In genomic region chr2:20744366-20745335, GRCh38 we compare ENCODE assay signal across 12 cellular contexts.
DNase-seq lines count a peak whose midpoint lies in the region; ATAC-seq lines count a peak whose summit lies in the region.
"Had no signal": no experiment of that assay in that cellular context is flagged by ENCODE, and none has a peak within 500 bp of the region (broad histone marks: within the 10 kb centered on the region; RNA-seq: fewer than 3 reads in every experiment).

No MANE protein-coding gene starts in this region.

- DNase-seq in renal cortical epithelial cell (ENCODE audit: low read depth) (peak; percentile 67), T-helper 1 cell (no peak), NCI-H1694 (lab: John Stamatoyannopoulos, UW) (no peak)
- DNase-seq in stimulated activated naive CD8-positive, alpha-beta T cell treated with anti-CD3 and anti-CD28 coated beads, Interleukin-15, Interleukin-2, amounts not matched to agents 100 U/mL and 50 U/mL, for 24 hours, result no peak
- DNase-seq: activated naive CD4-positive, alpha-beta T cell treated with anti-CD3 and anti-CD28 coated beads, Interleukin-2, amount 50 U/mL, for 16 hours; foreskin keratinocyte; GM23248; left ventricle myocardium superior; uterus had no signal

- peak; percentile 90 for ATAC-seq in GM19025 (IDR thresholded peaks at IDR 0.05; ENCODE audit: low read depth, unreplicated experiment)
- ATAC-seq in GM21825 (IDR thresholded peaks at IDR 0.05; ENCODE audit: unreplicated experiment), result peak; percentile 98
- peak; percentile 96 for ATAC-seq in HG03196 (IDR thresholded peaks at IDR 0.05; ENCODE audit: unreplicated experiment)
- ATAC-seq in stimulated activated naive CD8-positive, alpha-beta T cell treated with anti-CD3 and anti-CD28 coated beads, Interleukin-15, Interleukin-2, amounts not matched to agents 100 U/mL and 50 U/mL, for 24 hours, result no peak
- ATAC-seq: foreskin keratinocyte, left ventricle myocardium superior had no signal
